1 cellular context compared by ENCODE assay signal in genomic region chr18:22933206-22933957, GRCh38.
TF ChIP-seq lines count a peak whose summit lies in the region.

RBBP8 (plus strand) TSS chr18:22933328; CDS start chr18:22936852, 3,524 bp downstream.

TF ChIP-seq in K562, 482 proteins besides CTCF, POLR2A, EP300 and RAD21 (continued from another document and continues in another):
- TF ChIP-seq FOXP4 (CRISPR knock-in tag; IDR thresholded peaks at IDR 0.05; ENCODE audit: borderline replicate concordance) (no peak), SIN3B (IDR thresholded peaks at IDR 0.05; ENCODE audit: low read depth) (0 out of 2 replicates have a peak, but pooled peaks have one; percentile 32), VEZF1 (CRISPR knock-in tag; IDR thresholded peaks at IDR 0.05) (peak; percentile 81), PML (IDR thresholded peaks at IDR 0.05; ENCODE audit: low read length) (peak; percentile 29; the same call in 1 of the 2 replicates), TBL1XR1 (IDR thresholded peaks at IDR 0.05; ENCODE audit: low read length in 2 of 2) (no peak; a peak in 2 of 4 replicates), EP400 (IDR thresholded peaks at IDR 0.05) (peak; percentile 84), ZNF717 (CRISPR knock-in tag; IDR thresholded peaks at IDR 0.05) (no peak), TCF7 (IDR thresholded peaks at IDR 0.05; ENCODE audit: borderline replicate concordance) (no peak), MYC (IDR thresholded peaks at IDR 0.05; ENCODE audit: low read depth, low read length) (peak; percentile 67), MYC (CRISPR knock-in tag; IDR thresholded peaks at IDR 0.05; ENCODE audit: borderline replicate concordance, low read depth) (peak; percentile 82; the same call in 1 of the 2 replicates), NFATC3 (IDR thresholded peaks at IDR 0.05) (no peak), ERF (CRISPR knock-in tag; IDR thresholded peaks at IDR 0.05) (peak; percentile 30; the same call in 1 of the 2 replicates), ZNF232 (CRISPR knock-in tag; IDR thresholded peaks at IDR 0.05) (no peak), KDM2B (CRISPR knock-in tag; IDR thresholded peaks at IDR 0.05) (peak; percentile 32; the same call in 1 of the 2 replicates), ZNF12 (CRISPR knock-in tag; IDR thresholded peaks at IDR 0.05) (no peak), ZNF280B (CRISPR knock-in tag; IDR thresholded peaks at IDR 0.05) (no peak), THRA (IDR thresholded peaks at IDR 0.05) (no peak), GABPA (tag; conservative IDR thresholded peaks at IDR 0.05; ENCODE audit: low read depth) (peak; percentile 34; the same call in 1 of the 2 replicates), ZZZ3 (IDR thresholded peaks at IDR 0.05) (no peak), CBX2 (IDR thresholded peaks at IDR 0.05; ENCODE audit: insufficient read depth, low read length, poor library complexity, severe bottlenecking) (no peak), FOXK1 (CRISPR knock-in tag; IDR thresholded peaks at IDR 0.05; ENCODE audit: borderline replicate concordance) (no peak), ZNF282 (CRISPR knock-in tag; IDR thresholded peaks at IDR 0.05) (no peak), FOXJ2 (tag; IDR thresholded peaks at IDR 0.05) (no peak), REST (CRISPR knock-in tag; IDR thresholded peaks at IDR 0.05; ENCODE audit: low read depth) (no peak), FOS (IDR thresholded peaks at IDR 0.05; ENCODE audit: extremely low read depth, insufficient read length) (no peak), ZNF77 (CRISPR knock-in tag; IDR thresholded peaks at IDR 0.05) (no peak), ZNF518B (CRISPR knock-in tag; IDR thresholded peaks at IDR 0.05) (no peak), ZNF766 (CRISPR knock-in tag; conservative IDR thresholded peaks at IDR 0.05) (0 out of 2 replicates have a peak, but pooled peaks have one; percentile 28), MTA2 (IDR thresholded peaks at IDR 0.05; ENCODE audit: low read depth) (no peak), ARHGAP35 (IDR thresholded peaks at IDR 0.05; ENCODE audit: partially characterized antibody) (no peak), SMC3 (conservative IDR thresholded peaks at IDR 0.05; ENCODE audit: insufficient read depth, low read depth, low read length) (no peak), ZNF280A (IDR thresholded peaks at IDR 0.05; ENCODE audit: low read depth, partially characterized antibody) (no peak), TBP (optimal IDR thresholded peaks at IDR 0.05; ENCODE audit: low read depth, low read length) (peak; percentile 39), ZNF134 (CRISPR knock-in tag; conservative IDR thresholded peaks at IDR 0.05) (no peak), AFF4 (CRISPR knock-in tag; IDR thresholded peaks at IDR 0.05) (peak; percentile 77), CBFA2T2 (conservative IDR thresholded peaks at IDR 0.05) (no peak), NRF1 (conservative IDR thresholded peaks at IDR 0.05 in 1 of 2, IDR thresholded peaks at IDR 0.05 in 1 of 2) (peak; percentile 97), POU5F1 (IDR thresholded peaks at IDR 0.05; ENCODE audit: borderline replicate concordance, low read depth, low read length, partially characterized antibody) (no peak), ILF3 (IDR thresholded peaks at IDR 0.05; ENCODE audit: borderline replicate concordance) (no peak), ZEB2 (IDR thresholded peaks at IDR 0.05) (no peak), NELFE (IDR thresholded peaks at IDR 0.05; ENCODE audit: insufficient read depth, insufficient read length) (no peak), ELK1 (CRISPR knock-in tag; IDR thresholded peaks at IDR 0.05) (no peak), TRIM28 (IDR thresholded peaks at IDR 0.05) (no peak), HNRNPUL1 (IDR thresholded peaks at IDR 0.05; ENCODE audit: low read length) (no peak), TCF7L2 (IDR thresholded peaks at IDR 0.05; ENCODE audit: low read depth, low read length) (no peak), ZKSCAN1 (IDR thresholded peaks at IDR 0.05; ENCODE audit: low read depth, low read length) (no peak)
